Comparison of ENCODE assay signal across 23 cellular contexts in the genomic region with DNA sequence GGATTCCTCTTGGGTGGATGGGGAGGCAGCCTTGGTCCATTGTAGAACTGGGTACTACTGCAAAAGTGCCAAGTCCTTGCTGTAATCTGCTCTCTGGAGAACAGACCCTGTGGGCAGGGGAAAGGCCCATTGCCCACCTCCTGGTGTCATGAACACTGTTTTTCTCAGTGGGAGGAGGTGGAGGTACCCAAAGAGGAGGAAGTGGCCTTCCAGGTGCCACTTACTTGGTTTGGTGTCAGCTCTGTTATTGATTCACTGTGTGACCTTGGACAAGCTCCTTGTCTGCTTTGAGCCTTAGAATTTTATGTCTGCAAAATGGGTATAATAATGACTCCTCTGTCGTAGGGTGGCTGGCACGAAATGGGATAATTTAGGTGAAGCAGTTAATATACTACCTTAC. TPM values are rescaled to one million over a fixed set of nuclear protein-coding genes. Genes with fewer than 3 reads are reported as not detected.
A peak's percentile ranks its signal among the peaks of the same experiment; 100 is the strongest.
DNase-seq lines count a peak whose midpoint lies in the region; ATAC-seq, FAIRE-seq and TF ChIP-seq lines count a peak whose summit lies in the region.
"Had no signal": no experiment of that assay in that cellular context is flagged by ENCODE, and none has a peak within 500 bp of the region (broad histone marks: within the 10 kb centered on the region; RNA-seq: fewer than 3 reads in every experiment).

No MANE protein-coding gene starts in this region.

- no peaks in the 10 kb centered on the region for H3K27me3 ChIP-seq in SU-DHL-6 (ENCODE audit: low read length)
- no peaks in the 10 kb centered on the region for H3K27me3 ChIP-seq in CD4-positive, alpha-beta memory T cell (ENCODE audit: insufficient read depth, low read length)

- H3F3A ChIP-seq in SU-DHL-6 (ENCODE audit: insufficient read depth): peaks cover 47% of the 10 kb centered on the region

- intact Hi-C loops in natural killer cell (cut with micrococcal nuclease): loop anchor here (5.0 to 10.0 kb wide), 5 partner anchors 37 to 390 kb away; partner anchors contain the start of gene CMIP
- intact Hi-C loops in CD4-positive, alpha-beta memory T cell (cut with micrococcal nuclease): no loop called here

- no peaks in the 10 kb centered on the region for H3K27me3 Mint-ChIP-seq in natural killer cell (ENCODE audit: low read depth in 2 of 2)
- peaks cover 0 to 2% of the 10 kb centered on the region in 2 donors for H3K27me3 Mint-ChIP-seq in CD4-positive, alpha-beta memory T cell

- peaks cover 94% of the 10 kb centered on the region for H3K79me2 ChIP-seq in SU-DHL-6 (ENCODE audit: insufficient read depth, low read length)

- no peaks in the 10 kb centered on the region for H3K9me2 ChIP-seq in SU-DHL-6 (replicated peaks; ENCODE audit: insufficient read depth, low read length)

- peaks cover 8% of the 10 kb centered on the region for H3K4me1 ChIP-seq in CD4-positive, alpha-beta memory T cell (ENCODE audit: insufficient read depth, low read length)

- peak; percentile 26 to 61 (median 31) for ATAC-seq in natural killer cell
- ATAC-seq: HCT116, Right ventricle myocardium inferior had no signal

- no peak for TF ChIP-seq POLR2A in GM12891 (IDR thresholded peaks at IDR 0.05; ENCODE audit: low read depth, low read length)

- H3K9me3 ChIP-seq in SU-DHL-6 (ENCODE audit: insufficient read depth, low read length): no peaks in the 10 kb centered on the region
- no peaks in the 10 kb centered on the region for H3K9me3 ChIP-seq in CD4-positive, alpha-beta memory T cell (ENCODE audit: control insufficient read depth in 1 of 2, low read length in 2 of 2)

- CTCF ChIA-PET in CD4-positive, alpha-beta memory T cell (lab: Charles Lee; ENCODE audit: partially characterized antibody): no interaction called here

- TF ChIP-seq CTCF in SU-DHL-6 (IDR thresholded peaks at IDR 0.05; ENCODE audit: insufficient read depth, low read length, poor library complexity, severe bottlenecking) (no peak), natural killer cell (IDR thresholded peaks at IDR 0.05) (no peak)

- H2AFZ ChIP-seq in SU-DHL-6 (ENCODE audit: low read depth, low read length, severe bottlenecking): no peak overlapping the region

- H3K4me3 ChIP-seq in SU-DHL-6 (ENCODE audit: insufficient read depth, low read length, poor library complexity, severe bottlenecking): no peak overlapping the region
- no peak overlapping the region for H3K4me3 ChIP-seq in CD4-positive, alpha-beta memory T cell (ENCODE audit: low read length in 2 of 2)

- peak overlapping the region; percentile 96 to 98 for H3K27ac Mint-ChIP-seq in natural killer cell
- no peak overlapping the region for H3K27ac Mint-ChIP-seq in CD4-positive, alpha-beta memory T cell

- POLR2A ChIA-PET in CD4-positive, alpha-beta memory T cell (lab: Charles Lee; ENCODE audit: partially characterized antibody): no interaction called here

- DNase-seq in GM12891 (ENCODE audit: insufficient read length, low spot score) (no peak), natural killer cell (peak; percentile 36), NCI-H748 (lab: John Stamatoyannopoulos, UW; ENCODE audit: unreplicated experiment) (no peak), substantia nigra (lab: John Stamatoyannopoulos, UW) (no peak)
- no peak for DNase-seq in CD4-positive, alpha-beta memory T cell
- no peak for DNase-seq in stimulated activated CD4-positive, alpha-beta T cell treated with anti-CD3 and anti-CD28 coated beads, Interleukin-15, amount 100 ng/mL, for 24 hours
- DNase-seq: ACHN; Calu3; CD4-positive, CD25-positive, alpha-beta regulatory T cell; EL; GOT3; KG1; MV-4-11; NCI-H1417; NCI-H187; NCI-H226; NCI-H524 treated with DMSO at 0.1 percent for 48 hours had no signal

- H3K4me1 Mint-ChIP-seq in natural killer cell: peaks cover 69 to 78% of the 10 kb centered on the region in 2 donors
- H3K4me1 Mint-ChIP-seq in CD4-positive, alpha-beta memory T cell: peaks cover 0 to 10% (median 7%) of the 10 kb centered on the region in 4 donors

- H4K20me1 ChIP-seq in SU-DHL-6 (ENCODE audit: low read depth, low read length): no peaks in the 10 kb centered on the region

- FAIRE-seq in GM12891 (lab: Jason Lieb, UNC): no peak
- FAIRE-seq: GM12892, GM18507, RCC 7860 had no signal

- H3K36me3 ChIP-seq in SU-DHL-6 (ENCODE audit: low read length): peaks cover 8% of the 10 kb centered on the region; the same call in 1 of the 2 replicates
- no peaks in the 10 kb centered on the region for H3K36me3 ChIP-seq in CD4-positive, alpha-beta memory T cell (ENCODE audit: insufficient read depth, low read length)

- H3K9ac ChIP-seq in SU-DHL-6 (ENCODE audit: low read length): peak overlapping the region; percentile 12; the same call in 1 of the 2 replicates

- no peaks in the 10 kb centered on the region for H3K9me3 Mint-ChIP-seq in natural killer cell
- no peaks in the 10 kb centered on the region for H3K9me3 Mint-ChIP-seq in CD4-positive, alpha-beta memory T cell
- H3K9me3 Mint-ChIP-seq: CD4-positive, CD25-positive, alpha-beta regulatory T cell had no signal

- peak overlapping the region; percentile 69 for H3K4me3 Mint-ChIP-seq in natural killer cell
- H3K4me3 Mint-ChIP-seq in CD4-positive, alpha-beta memory T cell: no peak overlapping the region
- H3K4me3 Mint-ChIP-seq: CD4-positive, CD25-positive, alpha-beta regulatory T cell had no signal

- H3K36me3 Mint-ChIP-seq in natural killer cell: no peaks in the 10 kb centered on the region
- H3K36me3 Mint-ChIP-seq in CD4-positive, alpha-beta memory T cell: no peaks in the 10 kb centered on the region
- H3K36me3 Mint-ChIP-seq: CD4-positive, CD25-positive, alpha-beta regulatory T cell had no signal

- peak overlapping the region; percentile 16 for H3K4me2 ChIP-seq in SU-DHL-6 (ENCODE audit: low read depth, low read length, poor library complexity, severe bottlenecking)

- H3K27ac ChIP-seq in SU-DHL-6 (ENCODE audit: low read depth, low read length) (peak overlapping the region; percentile 100), substantia nigra (ENCODE audit: low read depth, low read length, poor library complexity, severe bottlenecking) (no peak overlapping the region)
- no peak overlapping the region for H3K27ac ChIP-seq in CD4-positive, alpha-beta memory T cell (ENCODE audit: low read depth, low read length)

TF ChIP-seq in GM12891, 5 proteins besides CTCF, POLR2A, EP300 and RAD21:
- TF ChIP-seq POLR2AphosphoS5 (IDR thresholded peaks at IDR 0.05; ENCODE audit: low read depth, low read length) (no peak), PAX5 (IDR thresholded peaks at IDR 0.05; ENCODE audit: insufficient read depth, low read length, severe bottlenecking) (no peak), TAF1 (IDR thresholded peaks at IDR 0.05; ENCODE audit: low read depth, low read length) (no peak), SPI1 (IDR thresholded peaks at IDR 0.05; ENCODE audit: low read depth, low read length) (peak; percentile 35; the same call in 1 of the 2 replicates)

RNA-seq across cellular contexts. Expression of gene PLCG2, which starts 55.8 kb away (rescaled TPM):
- polyA plus RNA-seq in GM12891 (2012; ENCODE audit: low read depth, missing spikeins): 139 TPM
- 100 to 1,000 TPM; 250 to 298 (median 285) TPM for total RNA-seq in natural killer cell
- 1 to 10 TPM; 2.3 to 2.4 TPM for total RNA-seq in CD4-positive, alpha-beta memory T cell
- 1 to 10 TPM in 1 of 2 donors, under 1 TPM in 1; 0.63 to 1.8 TPM for polyA plus RNA-seq in CD4-positive, alpha-beta memory T cell

Comparison
In these comparisons a context has a peak if more than half of its experiments do, and no peak if none do; other contexts are left out.
1. H3K27ac Mint-ChIP-seq: peak in natural killer cell (2 of 2); none in CD4-positive, alpha-beta memory T cell (0 of 7).
2. RNA of gene PLCG2, which starts 55.8 kb away (total RNA-seq): 250 to 298 TPM in natural killer cell; 2.3 to 2.4 TPM in CD4-positive, alpha-beta memory T cell; every median in the first group is over 10 times any median in the second.